Comparison of ENCODE assay signal across 7 cellular contexts in the genomic region with DNA sequence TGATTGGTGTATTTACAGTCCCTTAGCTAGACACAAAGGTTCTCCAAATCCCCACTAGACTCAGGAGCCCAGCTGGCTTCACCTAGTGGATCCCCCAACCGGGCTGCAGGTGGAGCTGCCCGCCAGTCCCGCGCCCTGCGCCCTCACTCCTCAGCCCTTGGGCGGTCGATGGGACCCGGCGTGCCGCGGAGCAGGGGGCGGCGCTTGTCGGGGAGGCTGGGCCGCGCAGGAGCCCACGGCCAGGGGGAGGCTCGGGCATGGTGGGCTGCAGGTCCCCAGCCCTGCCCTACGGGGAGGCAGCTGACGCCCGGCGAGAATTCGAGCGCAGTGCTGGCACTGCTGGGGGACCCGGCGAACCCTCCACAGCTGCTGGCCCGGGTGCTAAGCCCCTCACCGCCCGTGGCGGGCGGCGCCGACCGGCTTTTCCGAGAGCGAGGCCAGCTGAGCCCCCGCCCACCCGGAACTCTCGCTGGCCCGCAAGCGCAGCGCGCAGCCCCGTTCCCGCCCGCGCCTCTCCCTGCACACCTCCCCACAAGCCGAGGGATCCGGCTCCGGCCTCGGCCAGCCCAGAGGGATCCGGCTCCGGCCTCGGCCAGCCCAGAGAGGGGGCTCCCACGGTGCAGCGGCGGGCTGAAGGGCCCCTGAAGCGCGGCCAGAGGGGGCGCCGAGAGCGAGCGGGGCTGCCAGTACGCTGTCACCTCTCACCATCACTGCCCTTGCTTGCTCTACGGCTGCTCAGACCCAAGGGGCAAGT. TPM values are rescaled to one million over a fixed set of nuclear protein-coding genes. Genes with fewer than 3 reads are reported as not detected.
DNase-seq lines count a peak whose midpoint lies in the region; ATAC-seq lines count a peak whose summit lies in the region.

No MANE protein-coding gene starts in this region.

- H3K9me3 ChIP-seq in iPS-18c (ENCODE audit: control insufficient read depth, insufficient read depth, low read length): peaks cover 2% of the 10 kb centered on the region

- peak; percentile 28 for DNase-seq in M059J (ENCODE audit: low read depth)
- DNase-seq in activated T-cell treated with anti-CD3 and anti-CD28 coated beads, Interleukin-2, amount 50 U/mL, for 1 hour: peak; percentile 48
- no peak for DNase-seq in stimulated activated naive B cell treated with anti-CD40 and anti-IgM and Interleukin-4, amounts not matched to agents 10 μg/mL and 1 μg/mL and 100 μg/mL, for 72 hours
- DNase-seq in kidney glomerular epithelial cell (lab: John Stamatoyannopoulos, UW): no peak

- H3K27ac Mint-ChIP-seq in stimulated activated naive B cell treated with anti-CD40 and anti-IgM and Interleukin-4, amounts not matched to agents 10 μg/mL and 1 μg/mL and 100 μg/mL, for 72 hours: no peak overlapping the region

- H3K4me1 Mint-ChIP-seq in stimulated activated naive B cell treated with anti-CD40 and anti-IgM and Interleukin-4, amounts not matched to agents 10 μg/mL and 1 μg/mL and 100 μg/mL, for 72 hours: peaks cover 4 to 8% of the 10 kb centered on the region in 2 donors

- H3K4me3 Mint-ChIP-seq in stimulated activated naive B cell treated with anti-CD40 and anti-IgM and Interleukin-4, amounts not matched to agents 10 μg/mL and 1 μg/mL and 100 μg/mL, for 72 hours: peak overlapping the region; percentile 33 to 43

- peak overlapping the region; percentile 43; the same call in 1 of the 2 replicates for H3K4me3 ChIP-seq in iPS-18c (ENCODE audit: insufficient read depth, low read depth, low read length)

- ATAC-seq in stimulated activated naive B cell treated with anti-CD40 and anti-IgM and Interleukin-4, amounts not matched to agents 10 μg/mL and 1 μg/mL and 100 μg/mL, for 72 hours (replicated peaks): peak in 1 of 2 donors; percentile 42
- ATAC-seq in HG02763 (IDR thresholded peaks at IDR 0.05; ENCODE audit: unreplicated experiment) (no peak), HG03175 (IDR thresholded peaks at IDR 0.05; ENCODE audit: unreplicated experiment) (no peak)

- H3K36me3 Mint-ChIP-seq in stimulated activated naive B cell treated with anti-CD40 and anti-IgM and Interleukin-4, amounts not matched to agents 10 μg/mL and 1 μg/mL and 100 μg/mL, for 72 hours: peaks cover 2 to 3% of the 10 kb centered on the region in 2 donors

- peaks cover 51 to 77% of the 10 kb centered on the region in 2 donors for H3K27me3 Mint-ChIP-seq in stimulated activated naive B cell treated with anti-CD40 and anti-IgM and Interleukin-4, amounts not matched to agents 10 μg/mL and 1 μg/mL and 100 μg/mL, for 72 hours

- peaks cover 4% of the 10 kb centered on the region in 2 donors for H3K9me3 Mint-ChIP-seq in stimulated activated naive B cell treated with anti-CD40 and anti-IgM and Interleukin-4, amounts not matched to agents 10 μg/mL and 1 μg/mL and 100 μg/mL, for 72 hours

RNA-seq across cellular contexts. Expression of a gene that starts 39.4 kb away (rescaled TPM):
- 40.8 and 56.7 TPM in 2 replicates for total RNA-seq in M059J (2014; rRNA removed; shearing (Covaris generic))

Comparison
In these comparisons a context has a peak if more than half of its experiments do, and no peak if none do; other contexts are left out.
1. DNase-seq: peak in M059J (single experiment) and activated T-cell treated with anti-CD3 and anti-CD28 coated beads, Interleukin-2, amount 50 U/mL, for 1 hour (single experiment); none in stimulated activated naive B cell treated with anti-CD40 and anti-IgM and Interleukin-4, amounts not matched to agents 10 μg/mL and 1 μg/mL and 100 μg/mL, for 72 hours (single experiment) and kidney glomerular epithelial cell (single experiment).